11 cellular contexts compared by ENCODE assay signal in genomic region chr1:19009882-19010321, GRCh38. TPM values are rescaled to one million over a fixed set of nuclear protein-coding genes. Genes with fewer than 3 reads are reported as not detected.
DNase-seq lines count a peak whose midpoint lies in the region; ATAC-seq and TF ChIP-seq lines count a peak whose summit lies in the region.
"Had no signal": no experiment of that assay in that cellular context is flagged by ENCODE, and none has a peak within 500 bp of the region (broad histone marks: within the 10 kb centered on the region; RNA-seq: fewer than 3 reads in every experiment).

No MANE protein-coding gene starts in this region.

- H3K9me3 ChIP-seq in PC-3 (ENCODE audit: low read length) (no peaks in the 10 kb centered on the region), trophoblast cell (ENCODE audit: insufficient read depth, low read depth, low read length) (no peaks in the 10 kb centered on the region)
- H3K9me3 ChIP-seq: neutrophil had no signal

- H3K18ac ChIP-seq in trophoblast cell (ENCODE audit: low read length), result peak overlapping the region; percentile 91

- WGBS in trophoblast cell (ENCODE audit: extremely low coverage, insufficient coverage, insufficient read length), result no CpG with 5 or more reads among the region's 8 CpGs

- peak overlapping the region; percentile 95 for H4K8ac ChIP-seq in trophoblast cell (ENCODE audit: low read depth, low read length)

- no peaks in the 10 kb centered on the region for H3K9me2 ChIP-seq in PC-3 (replicated peaks; ENCODE audit: low read length)

- BruUV-seq in PC-3 (replicated peaks; lab: Mats Ljungman, UMichigan), result no TSS peak

- peak overlapping the region; percentile 77 for H3K4me2 ChIP-seq in PC-3 (ENCODE audit: low read length)
- peak overlapping the region; percentile 35 for H3K4me2 ChIP-seq in trophoblast cell (ENCODE audit: low read length)

- H3K4me1 ChIP-seq in PC-3 (ENCODE audit: insufficient read depth, low read length) (peaks cover 62% of the 10 kb centered on the region), trophoblast cell (ENCODE audit: control insufficient read depth in 1 of 2, insufficient read depth in 2 of 2, low read length in 2 of 2) (peaks cover 39 to 53% of the 10 kb centered on the region in 2 experiments)

- intact Hi-C loops in PC-3 (cut with micrococcal nuclease), result loop anchor here (2.0 to 5.0 kb wide), 3 partner anchors 53 to 88 kb away; partner anchors contain the start of gene IFFO2

- no peaks in the 10 kb centered on the region for H3K79me2 ChIP-seq in PC-3 (ENCODE audit: low read length)
- H3K79me2 ChIP-seq in trophoblast cell (ENCODE audit: control insufficient read depth, insufficient read depth, low read length, poor library complexity), result peaks cover 10% of the 10 kb centered on the region

- H3K9ac ChIP-seq in PC-3 (ENCODE audit: low read length) (peak overlapping the region; percentile 87), trophoblast cell (ENCODE audit: low read length) (no peak overlapping the region)

- peak overlapping the region; percentile 99 for H3K27ac ChIP-seq in PC-3 (ENCODE audit: low read length)
- peak overlapping the region; percentile 99 for H3K27ac ChIP-seq in trophoblast cell (ENCODE audit: low read depth, low read length)
- H3K27ac ChIP-seq: cardiac muscle cell, neutrophil had no signal

- peak overlapping the region; percentile 91 for H3K4ac ChIP-seq in trophoblast cell (ENCODE audit: low read depth, low read length)

- CTCF ChIA-PET in PC-3 (lab: Charles Lee), result interaction anchor here (0.6 to 1.5 kb wide), 3 partner anchors 83 to 103 kb away, joined by 3 read pairs; no protein-coding TSS in a partner anchor

- H3K23ac ChIP-seq in trophoblast cell (ENCODE audit: low read length), result no peak overlapping the region

- POLR2A ChIA-PET in PC-3 (lab: Charles Lee; ENCODE audit: unreplicated experiment), result interaction anchor here (0.5 to 0.7 kb wide), 3 partner anchors 18 to 44 kb away, joined by 3 to 4 read pairs (median 3); no protein-coding TSS in a partner anchor

- peak overlapping the region; percentile 81 for H4K12ac ChIP-seq in trophoblast cell (ENCODE audit: low read depth, low read length)

- H2BK120ac ChIP-seq in trophoblast cell (ENCODE audit: insufficient read depth, low read length, poor library complexity), result peak overlapping the region; percentile 98

- peak overlapping the region; percentile 88 for H2AK5ac ChIP-seq in trophoblast cell (ENCODE audit: low read length)

- H2BK5ac ChIP-seq in trophoblast cell (ENCODE audit: low read depth, low read length, poor library complexity), result peak overlapping the region; percentile 98

- H3K36me3 ChIP-seq in PC-3 (ENCODE audit: low read depth, low read length) (no peaks in the 10 kb centered on the region), trophoblast cell (ENCODE audit: control insufficient read depth in 1 of 2, insufficient read depth in 2 of 2, low read length in 2 of 2) (no peaks in the 10 kb centered on the region)
- H3K36me3 ChIP-seq: cardiac muscle cell, neutrophil had no signal

- peak overlapping the region; percentile 47; the same call in 1 of the 2 replicates for H3K4me3 ChIP-seq in PC-3 (ENCODE audit: low read length)
- H3K4me3 ChIP-seq in epithelial cell of esophagus (ENCODE audit: low read length), result no peak overlapping the region
- no peak overlapping the region for H3K4me3 ChIP-seq in trophoblast cell (ENCODE audit: low read depth, low read length)
- H3K4me3 ChIP-seq: cardiac muscle cell had no signal

- peak overlapping the region; percentile 99 for H4K91ac ChIP-seq in trophoblast cell (ENCODE audit: low read depth, low read length)

- H3K79me1 ChIP-seq in trophoblast cell (ENCODE audit: low read length), result peaks cover 34% of the 10 kb centered on the region

- H2BK12ac ChIP-seq in trophoblast cell (ENCODE audit: low read length), result peak overlapping the region; percentile 98

- no peak overlapping the region for H2AFZ ChIP-seq in PC-3 (ENCODE audit: low read length)
- H2AFZ ChIP-seq in trophoblast cell (ENCODE audit: insufficient read depth, low read length, poor library complexity), result no peak overlapping the region

- H3K27me3 ChIP-seq in PC-3 (ENCODE audit: low read length), result no peaks in the 10 kb centered on the region
- H3K27me3 ChIP-seq in trophoblast cell (ENCODE audit: insufficient read depth, low read length), result no peaks in the 10 kb centered on the region
- H3K27me3 ChIP-seq: cardiac muscle cell had no signal

- no peaks in the 10 kb centered on the region for H4K20me1 ChIP-seq in PC-3 (ENCODE audit: low read length)

- peak overlapping the region; percentile 98 for H3K14ac ChIP-seq in trophoblast cell (ENCODE audit: low read length)

- H3F3A ChIP-seq in PC-3 (ENCODE audit: low read length, unreplicated experiment), result peaks cover 20% of the 10 kb centered on the region

- ATAC-seq in PC-3 (peak; percentile 53), HG03354 (IDR thresholded peaks at IDR 0.05; ENCODE audit: poor library complexity, severe bottlenecking, unreplicated experiment) (no peak), GM21529 (IDR thresholded peaks at IDR 0.05; ENCODE audit: unreplicated experiment) (no peak)

- DNase-seq in EL (peak; percentile 97), PC-3 (peak; percentile 98), epithelial cell of esophagus (ENCODE audit: low read depth) (peak; percentile 79), trophoblast cell (peak; percentile 95 to 96), SKM-1 treated with dmso at 0.1 percent for 144 hours (lab: John Stamatoyannopoulos, UW; ENCODE audit: unreplicated experiment) (no peak), NCI-H2107 (lab: John Stamatoyannopoulos, UW) (no peak)
- DNase-seq: RPMI8226 had no signal

- no peak for TF ChIP-seq CTCF in PC-3 (conservative IDR thresholded peaks at IDR 0.05; ENCODE audit: low read depth, low read length)
- TF ChIP-seq CTCF in epithelial cell of esophagus (IDR thresholded peaks at IDR 0.05; ENCODE audit: insufficient read depth, low read depth, low read length, missing control alignments), result no peak

RNA-seq across cellular contexts. Expression of gene IFFO2, which starts 53.4 kb away (rescaled TPM):
- 30.7 and 55.2 TPM in 2 replicates for total RNA-seq in PC-3 (2014; rRNA removed)
- 18.2 and 19.5 TPM in 2 replicates for polyA plus RNA-seq in trophoblast cell (2013)

Comparison
In these comparisons a context has a peak if more than half of its experiments do, and no peak if none do; other contexts are left out.
1. DNase-seq: peak in EL (single experiment), PC-3 (single experiment), epithelial cell of esophagus (single experiment) and trophoblast cell (2 of 2); none in SKM-1 treated with dmso at 0.1 percent for 144 hours (single experiment) and NCI-H2107 (single experiment).